Comparison of ENCODE assay signal across 30 cellular contexts in the genomic region with DNA sequence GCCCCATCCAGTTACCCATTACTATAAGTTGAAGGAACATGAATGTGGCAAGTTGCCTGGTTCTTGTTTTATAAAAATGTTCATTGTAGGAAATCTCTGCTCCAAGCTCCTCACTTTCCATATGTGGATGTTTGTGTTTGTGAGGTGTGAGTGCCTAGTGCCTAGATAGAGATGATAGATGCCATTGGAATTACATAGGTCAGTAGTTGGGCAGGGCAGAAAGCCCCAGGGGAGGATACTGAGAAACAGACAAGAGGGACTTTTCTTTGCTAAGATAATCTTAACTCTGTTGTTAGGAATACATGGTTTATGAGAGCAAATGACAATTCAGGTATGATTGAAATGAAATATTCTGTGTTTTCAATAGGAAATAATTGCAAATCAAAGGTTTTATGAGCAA.
"Had no signal": no experiment of that assay in that cellular context is flagged by ENCODE, and none has a peak within 500 bp of the region (broad histone marks: within the 10 kb centered on the region; RNA-seq: fewer than 3 reads in every experiment).

No MANE protein-coding gene starts in this region.

- H3K4me1 ChIP-seq: adrenal gland had no signal

- H3K4me3 ChIP-seq: adrenal gland had no signal

- ATAC-seq: activated CD4-positive, CD25-positive, alpha-beta regulatory T cell treated with anti-CD3 and anti-CD28 coated beads, Interleukin-2, amount 50 U/mL, for 24 hours; activated CD8-positive, alpha-beta T cell treated with anti-CD3 and anti-CD28 coated beads for 36 hours; activated naive CD8-positive, alpha-beta T cell treated with anti-CD3 and anti-CD28 coated beads, Interleukin-2, amount 50 U/mL, for 24 hours; effector memory CD8-positive, alpha-beta T cell; esophagus mucosa; T-cell had no signal

- FAIRE-seq: colon, frontal cortex had no signal

- H3K36me3 ChIP-seq: adrenal gland, WERI-Rb-1 had no signal

- H3K27ac ChIP-seq: adrenal gland, WERI-Rb-1 had no signal

- DNase-seq: activated B cell treated with CpG ODN at 0.5 μM for 24 hours; activated CD4-positive, alpha-beta T cell treated with anti-CD3 and anti-CD28 coated beads for 48 hours; activated CD4-positive, alpha-beta T cell treated with anti-CD3 and anti-CD28 coated beads, Interleukin-2, amount 50 U/mL, for 1 hour; activated CD4-positive, alpha-beta T cell treated with anti-CD3 and anti-CD28 coated beads, Interleukin-2, amount 50 U/mL, for 48 hours; activated CD8-positive, alpha-beta memory T cell treated with anti-CD3 and anti-CD28 coated beads for 24 hours; activated CD8-positive, alpha-beta memory T cell treated with anti-CD3 and anti-CD28 coated beads, Interleukin-2, amount 50 U/mL, for 4 hours; activated CD8-positive, alpha-beta T cell treated with anti-CD3 and anti-CD28 coated beads for 36 hours; activated effector memory CD4-positive, alpha-beta T cell treated with anti-CD3 and anti-CD28 coated beads, Interleukin-2, amount 50 U/mL, for 16 hours; activated naive CD4-positive, alpha-beta T cell treated with anti-CD3 and anti-CD28 coated beads for 36 hours; activated naive CD8-positive, alpha-beta T cell treated with anti-CD3 and anti-CD28 coated beads for 36 hours; activated naive CD8-positive, alpha-beta T cell treated with anti-CD3 and anti-CD28 coated beads, Interleukin-2, amount 50 U/mL, for 24 hours; activated T-cell treated with anti-CD3 and anti-CD28 coated beads, Interleukin-2, amount 50 U/mL, for 1 hour; activated T-cell treated with anti-CD3 and anti-CD28 coated beads, Interleukin-2, amount 50 U/mL, for 48 hours; adrenal gland; amygdala; aorta; caudate nucleus; cortex of kidney; dermis blood vessel endothelial cell; effector CD4-positive, alpha-beta T cell; effector memory CD8-positive, alpha-beta T cell; foreskin fibroblast; head of caudate nucleus; T-cell; T1000; WERI-Rb-1 had no signal

- H3K27me3 ChIP-seq: adrenal gland had no signal

- H3K9me3 ChIP-seq: adrenal gland had no signal
